Comparison of ENCODE assay signal across 21 cellular contexts in the genomic region with DNA sequence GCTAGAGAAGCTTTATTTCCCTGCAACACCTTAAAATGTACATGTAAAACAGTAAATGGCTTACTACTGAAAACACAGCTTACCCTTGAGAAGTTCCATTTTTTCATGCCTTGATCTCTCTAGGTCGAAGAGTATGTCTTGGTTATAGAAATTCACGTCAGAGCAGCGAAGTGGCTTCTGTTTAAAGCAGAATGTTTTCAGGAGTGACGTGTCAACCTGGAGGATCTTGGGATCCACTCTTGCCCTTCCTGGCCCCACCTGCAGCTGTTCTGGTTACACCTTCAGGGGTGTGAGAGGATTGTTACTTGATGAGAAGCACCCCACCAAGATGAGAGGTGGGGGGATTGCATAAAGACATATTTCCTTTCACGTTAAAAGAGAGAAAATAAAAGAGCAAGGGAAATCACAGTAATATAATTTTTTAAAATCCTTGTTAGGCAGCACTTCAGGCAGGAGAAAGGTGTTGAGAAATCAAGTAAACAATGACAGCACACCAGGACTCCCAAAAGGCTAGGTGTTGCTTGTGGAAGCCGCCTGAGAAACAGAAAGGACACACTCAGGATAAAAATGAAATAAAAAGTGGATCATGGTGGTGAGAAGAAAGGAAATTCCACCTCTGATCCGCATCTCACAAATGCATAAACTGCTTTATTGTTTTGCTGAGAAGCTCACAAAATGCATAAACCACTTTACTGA.
"Had no signal": no experiment of that assay in that cellular context is flagged by ENCODE, and none has a peak within 500 bp of the region (broad histone marks: within the 10 kb centered on the region; RNA-seq: fewer than 3 reads in every experiment).

No MANE protein-coding gene starts in this region.

- H3K27ac ChIP-seq: skin epidermis, spleen, thoracic aorta, tibial nerve, vagina had no signal

- H3K36me3 Mint-ChIP-seq: immature natural killer cell; memory B cell; mesothelial cell of epicardium; naive B cell; stimulated activated naive B cell treated with anti-CD40 and anti-IgM and Interleukin-4, amounts not matched to agents 10 μg/mL and 1 μg/mL and 100 μg/mL, for 72 hours had no signal

- H3K9me3 ChIP-seq: mucosa of descending colon, ovary, psoas muscle, spleen, thoracic aorta, tibial nerve, vagina had no signal

- H3K27me3 ChIP-seq: ovary, spleen, tibial nerve, vagina had no signal

- H3K4me3 Mint-ChIP-seq: effector memory CD8-positive, alpha-beta T cell; immature natural killer cell; memory B cell; mesothelial cell of epicardium; naive B cell; stimulated activated naive B cell treated with anti-CD40 and anti-IgM and Interleukin-4, amounts not matched to agents 10 μg/mL and 1 μg/mL and 100 μg/mL, for 72 hours; stimulated activated naive CD8-positive, alpha-beta T cell treated with anti-CD3 and anti-CD28 coated beads, Interleukin-15, Interleukin-2, amounts not matched to agents 100 ng/mL and 50 ng/mL, for 24 hours had no signal

- H3K4me1 ChIP-seq: tibial nerve, vagina had no signal

- H3K4me1 Mint-ChIP-seq: immature natural killer cell; memory B cell; naive B cell; stimulated activated naive B cell treated with anti-CD40 and anti-IgM and Interleukin-4, amounts not matched to agents 10 μg/mL and 1 μg/mL and 100 μg/mL, for 72 hours had no signal

- H3K27ac Mint-ChIP-seq: effector memory CD8-positive, alpha-beta T cell; immature natural killer cell; memory B cell; stimulated activated naive B cell treated with anti-CD40 and anti-IgM and Interleukin-4, amounts not matched to agents 10 μg/mL and 1 μg/mL and 100 μg/mL, for 72 hours; stimulated activated naive CD8-positive, alpha-beta T cell treated with anti-CD3 and anti-CD28 coated beads, Interleukin-15, Interleukin-2, amounts not matched to agents 100 ng/mL and 50 ng/mL, for 24 hours had no signal

- H3K36me3 ChIP-seq: ovary, spleen, thoracic aorta, tibial nerve, vagina had no signal

- H3K4me3 ChIP-seq: lung, mucosa of descending colon, ovary, psoas muscle, skin epidermis, spleen, thoracic aorta, tibial nerve, vagina had no signal

- DNase-seq: cortex of kidney; effector memory CD8-positive, alpha-beta T cell; hypothalamus; immature natural killer cell; mucosa of descending colon; naive B cell; occipital lobe; ovary; posterior cingulate gyrus; psoas muscle; right cardiac atrium; spleen; stimulated activated naive B cell treated with anti-CD40 and anti-IgM and Interleukin-4, amounts not matched to agents 10 μg/mL and 1 μg/mL and 100 μg/mL, for 72 hours had no signal

- H3K9me3 Mint-ChIP-seq: effector memory CD8-positive, alpha-beta T cell; immature natural killer cell; memory B cell; mesothelial cell of epicardium; naive B cell; stimulated activated naive B cell treated with anti-CD40 and anti-IgM and Interleukin-4, amounts not matched to agents 10 μg/mL and 1 μg/mL and 100 μg/mL, for 72 hours; stimulated activated naive CD8-positive, alpha-beta T cell treated with anti-CD3 and anti-CD28 coated beads, Interleukin-15, Interleukin-2, amounts not matched to agents 100 ng/mL and 50 ng/mL, for 24 hours had no signal

- ATAC-seq: effector memory CD8-positive, alpha-beta T cell; mucosa of descending colon; right cardiac atrium; stimulated activated naive B cell treated with anti-CD40 and anti-IgM and Interleukin-4, amounts not matched to agents 10 μg/mL and 1 μg/mL and 100 μg/mL, for 72 hours had no signal
